In the genomic region with DNA sequence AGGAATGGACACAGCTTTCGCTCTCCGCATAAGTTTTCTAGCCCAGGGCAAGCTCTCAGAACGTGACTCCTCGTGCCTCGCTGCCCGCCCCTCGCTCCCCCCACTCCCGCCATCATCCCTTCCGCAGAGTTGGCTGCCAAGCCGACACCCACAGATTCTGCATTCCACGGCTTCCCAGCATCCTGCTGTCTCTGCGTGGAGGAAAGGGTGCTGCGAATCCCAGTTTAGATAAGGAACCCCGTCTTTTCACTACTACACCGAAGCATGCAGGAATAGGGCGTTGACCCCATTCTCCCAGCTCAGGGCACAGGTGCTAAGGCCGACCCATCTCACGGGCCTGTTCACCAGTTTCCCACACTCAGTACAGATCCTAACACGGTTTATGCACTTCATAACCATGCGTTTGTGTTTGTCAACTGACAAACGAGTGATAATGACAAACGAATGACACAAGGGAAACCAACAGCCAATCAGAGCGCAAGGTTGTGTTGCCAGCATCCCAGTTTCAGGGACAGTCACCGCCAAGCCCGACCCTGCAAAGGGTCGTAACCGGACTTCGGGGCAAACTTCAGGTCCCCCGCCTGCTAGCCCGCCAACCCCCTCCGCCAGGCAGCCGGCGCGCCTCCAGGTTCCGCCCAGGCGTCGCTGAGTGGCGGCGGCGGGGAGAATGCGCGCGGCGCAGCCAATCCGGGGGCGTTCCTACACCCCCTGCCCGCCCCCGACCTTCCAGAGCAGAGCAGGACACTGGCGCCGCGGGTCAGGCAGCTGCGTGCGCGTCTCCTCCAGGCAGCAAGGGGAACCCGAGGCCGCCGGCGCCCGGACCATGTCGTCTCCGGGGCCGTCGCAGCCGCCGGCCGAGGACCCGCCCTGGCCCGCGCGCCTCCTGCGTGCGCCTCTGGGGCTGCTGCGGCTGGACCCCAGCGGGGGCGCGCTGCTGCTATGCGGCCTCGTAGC, we compare ENCODE assay signal across 8 cellular contexts. TPM values are rescaled to one million over a fixed set of nuclear protein-coding genes. Genes with fewer than 3 reads are reported as not detected.
DNase-seq lines count a peak whose midpoint lies in the region; ATAC-seq lines count a peak whose summit lies in the region.

A gene (plus strand): TSS at position 729 of the 954 bp plus-strand sequence. CDS start 95 bp downstream, at position 824.

- peak within 1 kb of the TSS; percentile 80 for H3K27ac Mint-ChIP-seq in activated T-cell treated with anti-CD3 and anti-CD28 coated beads, Interleukin-2, amount 50 U/mL, for 24 hours

- H3K4me1 Mint-ChIP-seq in activated T-cell treated with anti-CD3 and anti-CD28 coated beads, Interleukin-2, amount 50 U/mL, for 24 hours (ENCODE audit: low read depth), result peaks cover 35% of the 10 kb centered on the region

- H3K4me3 Mint-ChIP-seq in activated T-cell treated with anti-CD3 and anti-CD28 coated beads, Interleukin-2, amount 50 U/mL, for 24 hours, result peak within 1 kb of the TSS; percentile 84

- no peaks in the 10 kb centered on the region for H3K9me3 Mint-ChIP-seq in activated T-cell treated with anti-CD3 and anti-CD28 coated beads, Interleukin-2, amount 50 U/mL, for 24 hours

- ATAC-seq in GM19452 (IDR thresholded peaks at IDR 0.05; ENCODE audit: unreplicated experiment) (peak; percentile 94), HG03571 (IDR thresholded peaks at IDR 0.05; ENCODE audit: unreplicated experiment) (peak; percentile 97), esophagus mucosa (peak; percentile 94)

- no peaks in the 10 kb centered on the region for H3K27me3 Mint-ChIP-seq in activated T-cell treated with anti-CD3 and anti-CD28 coated beads, Interleukin-2, amount 50 U/mL, for 24 hours

- H3K36me3 Mint-ChIP-seq in activated T-cell treated with anti-CD3 and anti-CD28 coated beads, Interleukin-2, amount 50 U/mL, for 24 hours (ENCODE audit: low read depth), result no peaks in the 10 kb centered on the region

- peak; percentile 81 for DNase-seq in COLO668 (lab: John Stamatoyannopoulos, UW; ENCODE audit: unreplicated experiment)
- peak; percentile 80 for DNase-seq in OCI-M1 (lab: John Stamatoyannopoulos, UW)
- DNase-seq in activated T-cell treated with anti-CD3 and anti-CD28 coated beads, Interleukin-2, amount 50 U/mL, for 24 hours, result peak; percentile 86
- peak; percentile 90 for DNase-seq in myocyte (ENCODE audit: low read depth)
- DNase-seq in stimulated activated CD8-positive, alpha-beta memory T cell treated with anti-CD3 and anti-CD28 coated beads, Interleukin-7, amount 100 ng/mL, for 4 hours (ENCODE audit: low read depth in 2 of 2), result peak; percentile 46 to 77

RNA-seq across cellular contexts. Expression of the gene that starts here (rescaled TPM):
- total RNA-seq in esophagus mucosa (0.92 TPM), myocyte (11.5 and 11.6 TPM in 2 replicates)
- polyA plus RNA-seq in myocyte (2012), result 7.6 TPM

Comparison
In these comparisons a context has a peak if more than half of its experiments do, and no peak if none do; other contexts are left out.
1. Peak in every context shown above with its lines: DNase-seq and ATAC-seq.
2. Peak in ATAC-seq in esophagus mucosa; RNA of the gene not detected or under 1 TPM.